ENCODE assay signal across 31 cellular contexts in the genomic region with DNA sequence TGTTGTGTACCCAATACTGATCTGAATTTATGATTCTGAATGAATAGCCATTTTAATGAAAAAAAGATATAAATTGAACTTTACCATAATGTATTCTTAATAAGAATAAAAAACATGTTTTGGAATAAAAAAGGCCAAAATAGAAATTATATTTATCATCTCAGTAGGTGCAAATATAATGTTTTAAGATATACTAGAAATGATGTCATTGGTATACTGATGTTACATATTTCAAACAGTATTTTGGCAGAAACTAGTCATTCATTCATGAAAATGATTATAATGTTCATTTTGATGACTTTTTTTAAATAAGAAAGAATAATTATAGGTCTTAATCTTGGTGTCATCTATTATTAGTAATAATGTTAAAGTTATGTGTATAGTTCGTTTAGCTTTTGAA.
"Had no signal": no experiment of that assay in that cellular context is flagged by ENCODE, and none has a peak within 500 bp of the region (broad histone marks: within the 10 kb centered on the region; RNA-seq: fewer than 3 reads in every experiment).

No MANE protein-coding gene starts in this region.

- H3K27ac ChIP-seq: adrenal gland, body of pancreas, coronary artery, dorsolateral prefrontal cortex, esophagus muscularis mucosa, foreskin keratinocyte, gastrocnemius medialis, heart right ventricle, VCaP had no signal

- H3K9me3 ChIP-seq: adrenal gland, body of pancreas, esophagus muscularis mucosa, gastrocnemius medialis, heart right ventricle had no signal

- H3K4me1 ChIP-seq: body of pancreas, foreskin keratinocyte had no signal

- H3K27me3 ChIP-seq: adrenal gland, body of pancreas, dorsolateral prefrontal cortex, esophagus muscularis mucosa, foreskin keratinocyte, gastrocnemius medialis, heart right ventricle had no signal

- ATAC-seq: activated CD8-positive, alpha-beta T cell treated with anti-CD3 and anti-CD28 coated beads for 36 hours; activated naive CD8-positive, alpha-beta T cell treated with anti-CD3 and anti-CD28 coated beads, Interleukin-2, amount 50 U/mL, for 24 hours; body of pancreas; foreskin keratinocyte; gastrocnemius medialis; heart right ventricle; T-helper 17 cell; WTC11 had no signal

- DNase-seq: activated CD4-positive, alpha-beta T cell treated with anti-CD3 and anti-CD28 coated beads for 1 hour; activated CD4-positive, alpha-beta T cell treated with anti-CD3 and anti-CD28 coated beads for 4 hours; activated CD4-positive, alpha-beta T cell treated with anti-CD3 and anti-CD28 coated beads, Interleukin-2, amount 50 U/mL, for 1 hour; activated CD4-positive, alpha-beta T cell treated with anti-CD3 and anti-CD28 coated beads, Interleukin-2, amount 50 U/mL, for 48 hours; activated CD8-positive, alpha-beta memory T cell treated with anti-CD3 and anti-CD28 coated beads for 24 hours; activated CD8-positive, alpha-beta T cell treated with anti-CD3 and anti-CD28 coated beads for 36 hours; activated effector memory CD4-positive, alpha-beta T cell treated with anti-CD3 and anti-CD28 coated beads, Interleukin-2, amount 50 U/mL, for 16 hours; activated naive CD4-positive, alpha-beta T cell treated with anti-CD3 and anti-CD28 coated beads for 36 hours; activated naive CD8-positive, alpha-beta T cell treated with anti-CD3 and anti-CD28 coated beads for 36 hours; activated naive CD8-positive, alpha-beta T cell treated with anti-CD3 and anti-CD28 coated beads, Interleukin-2, amount 50 U/mL, for 24 hours; activated T-cell treated with anti-CD3 and anti-CD28 coated beads, Interleukin-2, amount 50 U/mL, for 1 hour; activated T-cell treated with anti-CD3 and anti-CD28 coated beads, Interleukin-2, amount 50 U/mL, for 48 hours; adrenal gland; amygdala; aorta; body of pancreas; caudate nucleus; dorsolateral prefrontal cortex; effector memory CD4-positive, alpha-beta T cell; endodermal cell; erythroblast; foreskin keratinocyte; gastrocnemius medialis; glutamatergic neuron; heart right ventricle; T-helper 1 cell; T-helper 17 cell had no signal

- H3K4me3 ChIP-seq: adrenal gland, body of pancreas, coronary artery, dorsolateral prefrontal cortex, esophagus muscularis mucosa, gastrocnemius medialis, heart right ventricle had no signal
